1 cellular context compared by ENCODE assay signal in the genomic region with DNA sequence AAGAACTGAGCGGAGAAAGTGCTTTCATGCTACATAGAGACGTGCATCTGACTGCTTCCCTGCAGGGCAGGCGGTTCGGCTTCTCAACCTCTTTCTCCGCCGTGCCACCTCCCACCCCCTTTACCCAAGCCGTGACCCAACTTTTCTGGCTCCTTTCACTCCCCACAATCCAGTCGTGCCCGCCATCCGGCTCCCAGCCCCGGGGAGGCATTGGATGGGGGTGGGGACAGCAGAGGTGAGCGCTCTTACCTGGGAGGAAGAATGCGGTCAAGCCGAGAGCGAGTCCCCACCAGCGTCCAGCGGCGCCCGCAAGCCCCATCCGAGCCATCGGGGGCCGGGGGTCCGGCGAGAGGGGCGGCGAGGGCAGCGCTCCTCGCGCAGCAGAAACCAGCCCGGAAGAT.
TF ChIP-seq lines count a peak whose summit lies in the region.

No MANE protein-coding gene starts in this region.

TF ChIP-seq in H1, 55 proteins besides CTCF, POLR2A, EP300 and RAD21 (continued from another document):
- TF ChIP-seq, protein P1, sequence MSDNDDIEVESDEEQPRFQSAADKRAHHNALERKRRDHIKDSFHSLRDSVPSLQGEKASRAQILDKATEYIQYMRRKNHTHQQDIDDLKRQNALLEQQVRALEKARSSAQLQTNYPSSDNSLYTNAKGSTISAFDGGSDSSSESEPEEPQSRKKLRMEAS (IDR thresholded peaks at IDR 0.05): no peak
- no peak for TF ChIP-seq CHD1 (IDR thresholded peaks at IDR 0.05; ENCODE audit: low read depth, low read length)
- no peak for TF ChIP-seq FOSL1 (IDR thresholded peaks at IDR 0.05; ENCODE audit: insufficient read depth, low read depth, low read length)
- TF ChIP-seq GTF2F1 (IDR thresholded peaks at IDR 0.05; ENCODE audit: borderline replicate concordance, low read depth, low read length): no peak
- TF ChIP-seq JUN (IDR thresholded peaks at IDR 0.05; ENCODE audit: low read depth, low read length): no peak
- TF ChIP-seq BACH1 (IDR thresholded peaks at IDR 0.05; ENCODE audit: low read length): no peak
- 0 out of 4 replicates have a peak, but pooled peaks of 1 of the 2 experiments have one; percentile 11 for TF ChIP-seq SIN3A (conservative IDR thresholded peaks at IDR 0.05 in 1 of 2, IDR thresholded peaks at IDR 0.05 in 1 of 2; ENCODE audit: low read depth in 1 of 2, low read length in 2 of 2)
- no peak for TF ChIP-seq KDM1A (IDR thresholded peaks at IDR 0.05; ENCODE audit: borderline replicate concordance, low read length)
- TF ChIP-seq CHD2 (IDR thresholded peaks at IDR 0.05; ENCODE audit: low read length): no peak
- no peak for TF ChIP-seq CBX5 (IDR thresholded peaks at IDR 0.05; ENCODE audit: low read depth, low read length)
- no peak for TF ChIP-seq SRF (IDR thresholded peaks at IDR 0.05; ENCODE audit: low read depth, low read length)
- TF ChIP-seq SAP30 (IDR thresholded peaks at IDR 0.05; ENCODE audit: insufficient read depth, insufficient replicate concordance, low read length): peak; percentile 57
- TF ChIP-seq PHF8 (conservative IDR thresholded peaks at IDR 0.05; ENCODE audit: low read depth, low read length): peak; percentile 6; the same call in 1 of the 2 replicates
TF ChIP-seq in H1: peak in this region for 3.
